ENCODE assay signal across 18 cellular contexts in genomic region chr9:21806644-21807043, GRCh38. TPM values are rescaled to one million over a fixed set of nuclear protein-coding genes. Genes with fewer than 3 reads are reported as not detected.
DNase-seq lines count a peak whose midpoint lies in the region; ATAC-seq and TF ChIP-seq lines count a peak whose summit lies in the region.
"Had no signal": no experiment of that assay in that cellular context is flagged by ENCODE, and none has a peak within 500 bp of the region (broad histone marks: within the 10 kb centered on the region; RNA-seq: fewer than 3 reads in every experiment).

No MANE protein-coding gene starts in this region.

- H3K79me2 ChIP-seq in DND-41 (ENCODE audit: insufficient read depth, low read length), result peaks cover 98% of the 10 kb centered on the region
- H3K79me2 ChIP-seq: parathyroid adenoma had no signal

- peaks cover 63% of the 10 kb centered on the region for H3K36me3 ChIP-seq in DND-41 (ENCODE audit: insufficient read depth, low read length)
- H3K36me3 ChIP-seq in gastroesophageal sphincter, result peaks cover 0 to 17% of the 10 kb centered on the region in 2 donors

- no peaks in the 10 kb centered on the region for H3K27me3 Mint-ChIP-seq in activated T-cell treated with anti-CD3 and anti-CD28 coated beads, Interleukin-2, amount 50 U/mL, for 24 hours
- H3K27me3 Mint-ChIP-seq in activated B cell treated with CpG ODN at 0.5 μM for 24 hours (no peaks in the 10 kb centered on the region), nephron progenitor cell (ENCODE audit: low read depth, poor library complexity) (peaks cover under 1% of the 10 kb centered on the region)
- H3K27me3 Mint-ChIP-seq: IgD-negative memory B cell had no signal

- 90% methylated on average over 2 of the region's 4 CpGs; no CpG with 5 or more reads in 1 of the 2 donors for WGBS in gastroesophageal sphincter (ENCODE audit: low coverage in 1 of 2), 2 donors

- intact Hi-C loops in activated B cell treated with CpG ODN at 0.5 μM for 24 hours (cut with micrococcal nuclease), result loop anchor here (10.0 kb wide), 1 partner anchor 772 kb away; the partner anchor contains the start of gene HACD4

- H3K4me3 ChIP-seq in DND-41 (ENCODE audit: low read depth in 1 of 2, low read length in 2 of 2) (no peak overlapping the region), gastroesophageal sphincter (no peak overlapping the region)

- POLR2A ChIA-PET in activated B cell treated with CpG ODN at 0.5 μM for 24 hours (lab: Charles Lee), result interaction anchor here (0.7 to 1.1 kb wide), 2 partner anchors 432 to 786 kb away, joined by 3 to 4 read pairs; no protein-coding TSS in a partner anchor

- TF ChIP-seq EP300 in gastroesophageal sphincter (IDR thresholded peaks at IDR 0.05), result no peak

- H3K4me1 ChIP-seq in DND-41 (ENCODE audit: insufficient read depth, low read length) (peaks cover 36% of the 10 kb centered on the region), gastroesophageal sphincter (peaks cover 0 to 66% (median 15%) of the 10 kb centered on the region in 3 donors)
- H3K4me1 ChIP-seq: parathyroid adenoma had no signal

- peak overlapping the region; percentile 79 for H3K4me2 ChIP-seq in DND-41 (ENCODE audit: insufficient read depth, low read length)

- no peak for ATAC-seq in DND-41 (ENCODE audit: insufficient read depth, low read depth)
- ATAC-seq in activated B cell treated with CpG ODN at 0.5 μM for 24 hours (ENCODE audit: low read depth), result no peak
- no peak for ATAC-seq in gastroesophageal sphincter
- ATAC-seq: natural killer cell had no signal

- no peak for TF ChIP-seq CTCF in DND-41 (IDR thresholded peaks at IDR 0.05; ENCODE audit: borderline replicate concordance, extremely low read depth, low read length, poor library complexity, severe bottlenecking)
- TF ChIP-seq CTCF in activated B cell treated with CpG ODN at 0.5 μM for 24 hours (IDR thresholded peaks at IDR 0.05), result no peak
- TF ChIP-seq CTCF in nephron progenitor cell (IDR thresholded peaks at IDR 0.05), result no peak
- no peak for TF ChIP-seq CTCF in gastroesophageal sphincter (IDR thresholded peaks at IDR 0.05)

- H3K36me3 Mint-ChIP-seq in activated T-cell treated with anti-CD3 and anti-CD28 coated beads, Interleukin-2, amount 50 U/mL, for 24 hours (ENCODE audit: low read depth), result peaks cover 92% of the 10 kb centered on the region
- H3K36me3 Mint-ChIP-seq in activated B cell treated with CpG ODN at 0.5 μM for 24 hours (ENCODE audit: low read depth), result peaks cover 32% of the 10 kb centered on the region
- peaks cover 43% of the 10 kb centered on the region for H3K36me3 Mint-ChIP-seq in nephron progenitor cell (ENCODE audit: low read depth)
- H3K36me3 Mint-ChIP-seq: IgD-negative memory B cell had no signal

- no peak for DNase-seq in activated T-cell treated with anti-CD3 and anti-CD28 coated beads, Interleukin-2, amount 50 U/mL, for 24 hours
- DNase-seq in activated T-cell treated with anti-CD3 and anti-CD28 coated beads, Interleukin-2, amount 50 U/mL, for 48 hours, result no peak
- DNase-seq in DND-41 (no peak), activated B cell treated with CpG ODN at 0.5 μM for 24 hours (no peak), nephron progenitor cell (no peak), NCI-H2227 (lab: John Stamatoyannopoulos, UW; ENCODE audit: unreplicated experiment) (no peak), HT-29 (ENCODE audit: low spot score) (no peak)
- DNase-seq: activated naive CD4-positive, alpha-beta T cell treated with anti-CD3 and anti-CD28 coated beads, Interleukin-2, amount 50 U/mL, for 16 hours; activated T-cell treated with anti-CD3 and anti-CD28 coated beads for 4 hours; natural killer cell; NCI-H2029; SHP77; stimulated activated CD4-positive, alpha-beta T cell treated with anti-CD3 and anti-CD28 coated beads, Interleukin-1b, Interleukin-23, amount 100 ng/mL, for 48 hours had no signal

- H4K20me1 ChIP-seq in DND-41 (ENCODE audit: insufficient read depth, low read length), result peaks cover 54% of the 10 kb centered on the region

- H3K9me3 Mint-ChIP-seq in activated T-cell treated with anti-CD3 and anti-CD28 coated beads, Interleukin-2, amount 50 U/mL, for 24 hours, result no peaks in the 10 kb centered on the region
- H3K9me3 Mint-ChIP-seq in activated B cell treated with CpG ODN at 0.5 μM for 24 hours (no peaks in the 10 kb centered on the region), nephron progenitor cell (no peaks in the 10 kb centered on the region)
- H3K9me3 Mint-ChIP-seq: CD14-positive monocyte, IgD-negative memory B cell, natural killer cell had no signal

- CTCF ChIA-PET in activated B cell treated with CpG ODN at 0.5 μM for 24 hours (lab: Charles Lee), result no interaction called here

- no peak for TF ChIP-seq POLR2A in gastroesophageal sphincter (IDR thresholded peaks at IDR 0.05)

- peaks cover 75% of the 10 kb centered on the region for H3K4me1 Mint-ChIP-seq in activated T-cell treated with anti-CD3 and anti-CD28 coated beads, Interleukin-2, amount 50 U/mL, for 24 hours (ENCODE audit: low read depth)
- H3K4me1 Mint-ChIP-seq in activated B cell treated with CpG ODN at 0.5 μM for 24 hours (peaks cover 73% of the 10 kb centered on the region), nephron progenitor cell (peaks cover 68% of the 10 kb centered on the region)

- H3K27ac ChIP-seq in DND-41 (ENCODE audit: low read length) (peak overlapping the region; percentile 42; the same call in 1 of the 2 replicates), gastroesophageal sphincter (no peak overlapping the region)
- H3K27ac ChIP-seq: parathyroid adenoma had no signal

- H3K9me3 ChIP-seq in DND-41 (ENCODE audit: insufficient read depth, low read length, severe bottlenecking) (no peaks in the 10 kb centered on the region), gastroesophageal sphincter (no peaks in the 10 kb centered on the region)

- no peak overlapping the region for H2AFZ ChIP-seq in DND-41 (ENCODE audit: low read depth, low read length)
- H2AFZ ChIP-seq: parathyroid adenoma had no signal

- H3K27ac Mint-ChIP-seq in activated T-cell treated with anti-CD3 and anti-CD28 coated beads, Interleukin-2, amount 50 U/mL, for 24 hours, result peak overlapping the region; percentile 41
- peak overlapping the region; percentile 54 for H3K27ac Mint-ChIP-seq in activated B cell treated with CpG ODN at 0.5 μM for 24 hours
- peak overlapping the region; percentile 2 for H3K27ac Mint-ChIP-seq in nephron progenitor cell

- no peak overlapping the region for H3K4me3 Mint-ChIP-seq in activated T-cell treated with anti-CD3 and anti-CD28 coated beads, Interleukin-2, amount 50 U/mL, for 24 hours
- H3K4me3 Mint-ChIP-seq in activated B cell treated with CpG ODN at 0.5 μM for 24 hours, result no peak overlapping the region
- no peak overlapping the region for H3K4me3 Mint-ChIP-seq in nephron progenitor cell
- H3K4me3 Mint-ChIP-seq: CD14-positive monocyte, IgD-negative memory B cell, natural killer cell had no signal

- H3K27me3 ChIP-seq in DND-41 (ENCODE audit: insufficient read depth, low read length, poor library complexity), result no peaks in the 10 kb centered on the region
- no peaks in the 10 kb centered on the region for H3K27me3 ChIP-seq in gastroesophageal sphincter

- no peak overlapping the region for H3K9ac ChIP-seq in DND-41 (ENCODE audit: low read depth, low read length)
- H3K9ac ChIP-seq: parathyroid adenoma had no signal

RNA-seq across cellular contexts. Expression of gene MTAP, which starts 4.2 kb away (rescaled TPM):
- total RNA-seq in activated B cell treated with CpG ODN at 0.5 μM for 24 hours (30.4 and 43.2 TPM in 2 replicates), gastroesophageal sphincter (10 to 100 TPM; 23.2 to 31.4 (median 29.1) TPM)
- 61.9 and 63.5 TPM in 2 replicates for total RNA-seq in HT-29 (2014; rRNA removed; shearing (Covaris generic))
- total RNA-seq: Daoy had no signal

Comparison
In these comparisons a context has a peak if more than half of its experiments do, and no peak if none do; other contexts are left out.
1. H3K27ac Mint-ChIP-seq: peak in every context shown above with its lines; median percentile 54 in activated B cell treated with CpG ODN at 0.5 μM for 24 hours; 41 in activated T-cell treated with anti-CD3 and anti-CD28 coated beads, Interleukin-2, amount 50 U/mL, for 24 hours; 2 in nephron progenitor cell.